In genomic region chr1:164638506-164639202, GRCh38 we compare ENCODE assay signal across 12 cellular contexts.
DNase-seq lines count a peak whose midpoint lies in the region; ATAC-seq, FAIRE-seq and TF ChIP-seq lines count a peak whose summit lies in the region.
"Had no signal": no experiment of that assay in that cellular context is flagged by ENCODE, and none has a peak within 500 bp of the region (broad histone marks: within the 10 kb centered on the region; RNA-seq: fewer than 3 reads in every experiment).

No MANE protein-coding gene starts in this region.

- H3K36me3 Mint-ChIP-seq in nephron progenitor cell (ENCODE audit: low read depth), result peaks cover 67% of the 10 kb centered on the region
- no peaks in the 10 kb centered on the region for H3K36me3 Mint-ChIP-seq in stimulated activated effector memory CD8-positive, alpha-beta T cell treated with anti-CD3 and anti-CD28 coated beads, Interleukin-12 subunit alpha, Interleukin-12 subunit beta, amount 100 ng/mL, for 72 hours

- WGBS in esophagus muscularis mucosa, result 46% methylated on average over 12 of the region's 14 CpGs

- H3K9me3 ChIP-seq in esophagus muscularis mucosa, result no peaks in the 10 kb centered on the region
- H3K9me3 ChIP-seq: spleen had no signal

- no peak overlapping the region for H3K4me3 ChIP-seq in esophagus muscularis mucosa
- H3K4me3 ChIP-seq: GM12878, spleen had no signal

- H3K27ac Mint-ChIP-seq in nephron progenitor cell, result peak overlapping the region; percentile 93
- H3K27ac Mint-ChIP-seq in stimulated activated effector memory CD8-positive, alpha-beta T cell treated with anti-CD3 and anti-CD28 coated beads, Interleukin-12 subunit alpha, Interleukin-12 subunit beta, amount 100 ng/mL, for 72 hours, result no peak overlapping the region

- TF ChIP-seq EP300 in esophagus muscularis mucosa (IDR thresholded peaks at IDR 0.05), result no peak

- H3K36me3 ChIP-seq in esophagus muscularis mucosa, result no peaks in the 10 kb centered on the region
- H3K36me3 ChIP-seq: spleen had no signal

- DNase-seq in NCI-H345 treated with DMSO at 0.1 percent for 48 hours (lab: John Stamatoyannopoulos, UW; ENCODE audit: unreplicated experiment) (peak; percentile 35), esophagus muscularis mucosa (ENCODE audit: extremely low spot score) (no peak), nephron progenitor cell (no peak), RCC 7860 (ENCODE audit: low spot score) (no peak)
- DNase-seq in stimulated activated effector memory CD8-positive, alpha-beta T cell treated with anti-CD3 and anti-CD28 coated beads, Interleukin-12 subunit alpha, Interleukin-12 subunit beta, amount 100 ng/mL, for 72 hours (ENCODE audit: low spot score in 2 of 2), result no peak
- no peak for DNase-seq in NK-92 treated with Interleukin-12 subunit alpha and Interleukin-12 subunit beta, amount 100 ng/mL, for 24 hours (lab: John Stamatoyannopoulos, UW)
- DNase-seq: activated T-cell treated with anti-CD3 and anti-CD28 coated beads, Interleukin-2, amount 50 U/mL, for 1 hour; aorta; spleen had no signal

- TF ChIP-seq CTCF in esophagus muscularis mucosa (IDR thresholded peaks at IDR 0.05), result no peak
- TF ChIP-seq CTCF in nephron progenitor cell (IDR thresholded peaks at IDR 0.05), result no peak

- peaks cover 91% of the 10 kb centered on the region for H3K4me1 Mint-ChIP-seq in nephron progenitor cell
- H3K4me1 Mint-ChIP-seq in stimulated activated effector memory CD8-positive, alpha-beta T cell treated with anti-CD3 and anti-CD28 coated beads, Interleukin-12 subunit alpha, Interleukin-12 subunit beta, amount 100 ng/mL, for 72 hours, result no peaks in the 10 kb centered on the region

- FAIRE-seq in A204.1 (lab: Jason Lieb, UNC) (peak; percentile 77), RCC 7860 (lab: Jason Lieb, UNC) (no peak)
- FAIRE-seq: GM12878 had no signal

- no peaks in the 10 kb centered on the region for H3K9me3 Mint-ChIP-seq in nephron progenitor cell
- no peaks in the 10 kb centered on the region for H3K9me3 Mint-ChIP-seq in stimulated activated effector memory CD8-positive, alpha-beta T cell treated with anti-CD3 and anti-CD28 coated beads, Interleukin-12 subunit alpha, Interleukin-12 subunit beta, amount 100 ng/mL, for 72 hours

- peaks cover 71 to 100% (median 96%) of the 10 kb centered on the region in 4 donors for H3K4me1 ChIP-seq in esophagus muscularis mucosa

- no peaks in the 10 kb centered on the region for H3K27me3 ChIP-seq in esophagus muscularis mucosa
- H3K27me3 ChIP-seq: spleen had no signal

- H3K27ac ChIP-seq in esophagus muscularis mucosa (replicated peaks in 1 of 4), result peak overlapping the region; percentile 72 to 81 (median 80)
- H3K27ac ChIP-seq: spleen had no signal

- intact Hi-C loops in esophagus muscularis mucosa (cut with DNase I), result loop anchor here (5.0 kb wide), 1 partner anchor 134 kb away; no protein-coding TSS in a partner anchor

- ATAC-seq in stimulated activated effector memory CD8-positive, alpha-beta T cell treated with anti-CD3 and anti-CD28 coated beads, Interleukin-12 subunit alpha, Interleukin-12 subunit beta, amount 100 ng/mL, for 72 hours, result no peak
- ATAC-seq in GM21515 (IDR thresholded peaks at IDR 0.05; ENCODE audit: unreplicated experiment), result no peak
- ATAC-seq: GM12878 had no signal

- TF ChIP-seq POLR2A in esophagus muscularis mucosa (IDR thresholded peaks at IDR 0.05; ENCODE audit: low read depth), result no peak

- H3K27me3 Mint-ChIP-seq in nephron progenitor cell (ENCODE audit: low read depth, poor library complexity), result no peaks in the 10 kb centered on the region

- H3K4me3 Mint-ChIP-seq in nephron progenitor cell, result no peak overlapping the region
- H3K4me3 Mint-ChIP-seq in stimulated activated effector memory CD8-positive, alpha-beta T cell treated with anti-CD3 and anti-CD28 coated beads, Interleukin-12 subunit alpha, Interleukin-12 subunit beta, amount 100 ng/mL, for 72 hours, result no peak overlapping the region
